Comparison of ENCODE assay signal across 18 cellular contexts in genomic region chr1:103333141-103333540, GRCh38.
A peak's percentile ranks its signal among the peaks of the same experiment; 100 is the strongest.
DNase-seq lines count a peak whose midpoint lies in the region; ATAC-seq and TF ChIP-seq lines count a peak whose summit lies in the region.
"Had no signal": no experiment of that assay in that cellular context is flagged by ENCODE, and none has a peak within 500 bp of the region (broad histone marks: within the 10 kb centered on the region; RNA-seq: fewer than 3 reads in every experiment).

No MANE protein-coding gene starts in this region.

- no peaks in the 10 kb centered on the region for H3K36me3 ChIP-seq in breast epithelium
- H3K36me3 ChIP-seq: BLaER1, stomach had no signal

- intact Hi-C loops in CD14-positive monocyte (cut with micrococcal nuclease): no loop called here
- intact Hi-C loops in breast epithelium (cut with DNase I; ENCODE audit: low total_unique reads): no loop called here

- DNase-seq in midbrain (lab: John Stamatoyannopoulos, UW): peak; percentile 1
- no peak for DNase-seq in CD14-positive monocyte (ENCODE audit: low spot score)
- DNase-seq in KBM-7: no peak
- DNase-seq in breast epithelium (ENCODE audit: low spot score in 2 of 2): no peak
- DNase-seq in dedifferentiated amniotic fluid mesenchymal stem cell (ENCODE audit: extremely low spot score): no peak
- DNase-seq: activated CD8-positive, alpha-beta memory T cell treated with anti-CD3 and anti-CD28 coated beads, Interleukin-2, amount 50 U/mL, for 48 hours; endodermal cell; foreskin keratinocyte; NCI-H1105; NCI-H446 treated with DMSO at 0.1 percent for 48 hours; stomach had no signal

- in situ Hi-C loops in KBM-7 (cut with MboI; ENCODE audit: low pct_unique_long_range_greater_than_20kb, low sequenced_read_pairs): no loop called here

- TF ChIP-seq CTCF in CD14-positive monocyte (IDR thresholded peaks at IDR 0.05) (no peak), breast epithelium (IDR thresholded peaks at IDR 0.05) (no peak)

- H3K4me1 ChIP-seq in breast epithelium: no peaks in the 10 kb centered on the region
- H3K4me1 ChIP-seq: BLaER1, foreskin keratinocyte, stomach had no signal

- H3K4me3 Mint-ChIP-seq in CD14-positive monocyte: no peak overlapping the region
- H3K4me3 Mint-ChIP-seq: activated naive CD4-positive, alpha-beta T cell treated with anti-CD3 and anti-CD28 coated beads, Interleukin-2, amount 50 U/mL, for 24 hours; endodermal cell had no signal

- H3K4me1 Mint-ChIP-seq in CD14-positive monocyte: no peaks in the 10 kb centered on the region
- H3K4me1 Mint-ChIP-seq: activated naive CD4-positive, alpha-beta T cell treated with anti-CD3 and anti-CD28 coated beads, Interleukin-2, amount 50 U/mL, for 24 hours; endodermal cell had no signal

- peaks cover 0 to 2% (median 0%) of the 10 kb centered on the region in 7 donors for H3K9me3 Mint-ChIP-seq in CD14-positive monocyte
- H3K9me3 Mint-ChIP-seq: activated naive CD4-positive, alpha-beta T cell treated with anti-CD3 and anti-CD28 coated beads, Interleukin-2, amount 50 U/mL, for 24 hours; endodermal cell had no signal

- peaks cover 0 to 1% (median 0%) of the 10 kb centered on the region in 3 donors for H3K27me3 Mint-ChIP-seq in CD14-positive monocyte (ENCODE audit: low read depth in 3 of 3)
- H3K27me3 Mint-ChIP-seq: activated naive CD4-positive, alpha-beta T cell treated with anti-CD3 and anti-CD28 coated beads, Interleukin-2, amount 50 U/mL, for 24 hours had no signal

- H3K9me3 ChIP-seq in breast epithelium: no peaks in the 10 kb centered on the region
- H3K9me3 ChIP-seq: BLaER1, stomach had no signal

- H3K27me3 ChIP-seq in breast epithelium: no peaks in the 10 kb centered on the region
- H3K27me3 ChIP-seq: BLaER1, foreskin keratinocyte, stomach had no signal

- H3K36me3 Mint-ChIP-seq in CD14-positive monocyte: no peaks in the 10 kb centered on the region
- H3K36me3 Mint-ChIP-seq: activated naive CD4-positive, alpha-beta T cell treated with anti-CD3 and anti-CD28 coated beads, Interleukin-2, amount 50 U/mL, for 24 hours had no signal

- H3K4me3 ChIP-seq in breast epithelium: no peak overlapping the region
- H3K4me3 ChIP-seq: BLaER1, stomach had no signal

- no peak for TF ChIP-seq POLR2A in breast epithelium (IDR thresholded peaks at IDR 0.05)

- no peak overlapping the region for H3K27ac ChIP-seq in breast epithelium
- H3K27ac ChIP-seq: BLaER1, foreskin keratinocyte, stomach had no signal

- H3K27ac Mint-ChIP-seq in CD14-positive monocyte: no peak overlapping the region
- H3K27ac Mint-ChIP-seq: activated naive CD4-positive, alpha-beta T cell treated with anti-CD3 and anti-CD28 coated beads, Interleukin-2, amount 50 U/mL, for 24 hours; endodermal cell had no signal

- peak; percentile 63 for ATAC-seq in GM18909 (IDR thresholded peaks at IDR 0.05; ENCODE audit: poor library complexity, unreplicated experiment)
- ATAC-seq in GM21825 (IDR thresholded peaks at IDR 0.05; ENCODE audit: unreplicated experiment): peak; percentile 75
- peak; percentile 83 for ATAC-seq in HG03442 (IDR thresholded peaks at IDR 0.05; ENCODE audit: unreplicated experiment)
- ATAC-seq: foreskin keratinocyte, HepG2, Panc1 had no signal
